17 cellular contexts compared by ENCODE assay signal in the genomic region with DNA sequence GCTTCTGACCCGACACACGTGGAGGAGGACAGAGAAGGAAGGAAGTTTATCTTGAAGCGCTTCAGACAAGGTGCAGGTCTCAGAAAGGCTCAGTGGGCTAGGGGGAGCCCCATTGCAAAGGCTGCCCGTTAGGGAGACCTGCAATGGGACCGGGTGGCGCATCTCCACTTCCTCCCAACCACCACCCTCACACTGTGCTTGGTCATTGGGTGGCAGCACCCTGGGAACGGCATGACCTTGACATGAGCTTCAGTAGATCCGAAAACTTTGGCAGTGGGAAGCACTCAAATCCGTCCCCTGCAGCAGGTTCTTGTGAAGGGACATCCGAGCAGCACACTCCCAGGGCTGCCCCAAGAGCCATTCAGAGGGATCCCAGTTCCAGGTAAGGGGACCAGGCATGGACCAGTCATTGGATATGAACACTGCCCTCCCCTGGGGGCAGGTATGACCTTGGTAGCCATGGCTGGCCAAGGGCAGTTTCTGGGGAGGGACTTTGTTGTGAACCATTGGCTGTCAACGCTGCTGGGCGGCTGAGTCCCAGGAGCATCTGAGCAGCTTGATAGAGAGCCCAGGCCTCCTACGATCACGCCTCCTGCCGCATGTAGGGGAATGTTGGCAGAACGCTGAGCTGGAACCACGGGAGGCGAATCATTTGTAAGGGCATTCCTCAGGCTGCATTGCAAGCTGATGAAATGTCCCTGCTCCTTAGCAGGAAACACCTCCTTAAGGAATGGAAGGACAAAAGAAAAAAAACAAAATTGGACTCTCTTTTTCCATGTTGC. TPM values are rescaled to one million over a fixed set of nuclear protein-coding genes. Genes with fewer than 3 reads are reported as not detected.
DNase-seq lines count a peak whose midpoint lies in the region; ATAC-seq, FAIRE-seq and TF ChIP-seq lines count a peak whose summit lies in the region.
"Had no signal": no experiment of that assay in that cellular context is flagged by ENCODE, and none has a peak within 500 bp of the region (broad histone marks: within the 10 kb centered on the region; RNA-seq: fewer than 3 reads in every experiment).

No MANE protein-coding gene starts in this region.

- H3K27me3 Mint-ChIP-seq in astrocyte (ENCODE audit: low read depth, unreplicated experiment): peaks cover 22% of the 10 kb centered on the region
- H3K27me3 Mint-ChIP-seq: stimulated activated naive CD8-positive, alpha-beta T cell treated with anti-CD3 and anti-CD28 coated beads, Interleukin-15, Interleukin-2, amounts not matched to agents 100 ng/mL and 50 ng/mL, for 24 hours had no signal

- no peak for TF ChIP-seq POLR2A in heart left ventricle (IDR thresholded peaks at IDR 0.05)
- TF ChIP-seq POLR2A in uterus (IDR thresholded peaks at IDR 0.05): no peak

- TF ChIP-seq CTCF in astrocyte (IDR thresholded peaks at IDR 0.05; ENCODE audit: insufficient read depth, low read depth, low read length) (no peak), heart left ventricle (IDR thresholded peaks at IDR 0.05) (no peak), uterus (IDR thresholded peaks at IDR 0.05) (no peak)

- H3K4me1 Mint-ChIP-seq in astrocyte (ENCODE audit: low read depth, unreplicated experiment): peaks cover 2% of the 10 kb centered on the region

- H2AFZ ChIP-seq in astrocyte (ENCODE audit: low read depth, low read length): no peak overlapping the region

- no peaks in the 10 kb centered on the region for H4K20me1 ChIP-seq in astrocyte (ENCODE audit: insufficient read depth, low read length)

- H3K4me3 ChIP-seq in astrocyte (ENCODE audit: insufficient read depth, low read depth, low read length) (no peak overlapping the region), heart left ventricle (no peak overlapping the region), uterus (no peak overlapping the region)

- no peak overlapping the region for H3K9ac ChIP-seq in astrocyte (ENCODE audit: low read length)

- ATAC-seq in heart left ventricle: peak; percentile 45 to 81 (median 77)
- ATAC-seq in GM21360 (IDR thresholded peaks at IDR 0.05; ENCODE audit: unreplicated experiment): no peak
- no peak for ATAC-seq in HG02884 (IDR thresholded peaks at IDR 0.05; ENCODE audit: unreplicated experiment)
- ATAC-seq: activated CD4-positive, alpha-beta T cell treated with anti-CD3 and anti-CD28 coated beads for 36 hours had no signal

- no peak overlapping the region for H3K4me2 ChIP-seq in astrocyte (ENCODE audit: low read length)

- H3K27ac Mint-ChIP-seq in astrocyte (ENCODE audit: unreplicated experiment): no peak overlapping the region
- H3K27ac Mint-ChIP-seq: activated CD4-positive, alpha-beta T cell treated with anti-CD3 and anti-CD28 coated beads for 36 hours; CD4-positive, CD25-positive, alpha-beta regulatory T cell; stimulated activated naive CD8-positive, alpha-beta T cell treated with anti-CD3 and anti-CD28 coated beads, Interleukin-15, Interleukin-2, amounts not matched to agents 100 ng/mL and 50 ng/mL, for 24 hours had no signal

- intact Hi-C loops in heart left ventricle (cut with DNase I) (no loop called here), uterus (cut with DNase I; ENCODE audit: low total_unique reads) (no loop called here)

- H3K36me3 Mint-ChIP-seq in astrocyte (ENCODE audit: low read depth, unreplicated experiment): no peaks in the 10 kb centered on the region
- H3K36me3 Mint-ChIP-seq: CD4-positive, CD25-positive, alpha-beta regulatory T cell had no signal

- H3K27ac ChIP-seq in astrocyte (ENCODE audit: low read depth, low read length): no peak overlapping the region
- H3K27ac ChIP-seq in heart left ventricle: no peak overlapping the region
- H3K27ac ChIP-seq in uterus: no peak overlapping the region

- H3K4me1 ChIP-seq in astrocyte (ENCODE audit: insufficient read depth, low read length): no peaks in the 10 kb centered on the region
- peaks cover 0 to 15% (median 0%) of the 10 kb centered on the region in 12 donors for H3K4me1 ChIP-seq in heart left ventricle
- H3K4me1 ChIP-seq in uterus: no peaks in the 10 kb centered on the region

- H3K79me2 ChIP-seq in astrocyte (ENCODE audit: insufficient read depth, low read length): no peaks in the 10 kb centered on the region

- FAIRE-seq in astrocyte (lab: Jason Lieb, UNC): no peak

- H3K9me3 ChIP-seq in astrocyte (ENCODE audit: insufficient read depth, low read depth, low read length): no peaks in the 10 kb centered on the region
- no peaks in the 10 kb centered on the region for H3K9me3 ChIP-seq in heart left ventricle
- H3K9me3 ChIP-seq in uterus: no peaks in the 10 kb centered on the region

- no peaks in the 10 kb centered on the region for H3K27me3 ChIP-seq in astrocyte (ENCODE audit: insufficient read depth, low read length)
- H3K27me3 ChIP-seq in heart left ventricle: peaks cover 0 to 3% (median 0%) of the 10 kb centered on the region in 9 donors
- H3K27me3 ChIP-seq in uterus: no peaks in the 10 kb centered on the region

- no peaks in the 10 kb centered on the region for H3K9me3 Mint-ChIP-seq in astrocyte (ENCODE audit: unreplicated experiment)
- H3K9me3 Mint-ChIP-seq: stimulated activated naive CD8-positive, alpha-beta T cell treated with anti-CD3 and anti-CD28 coated beads, Interleukin-15, Interleukin-2, amounts not matched to agents 100 ng/mL and 50 ng/mL, for 24 hours had no signal

- WGBS in heart left ventricle, 4 donors: 51 to 53% (median 52%) methylated on average over 16 to 18 of the region's 18 CpGs

- DNase-seq in GM03348 (ENCODE audit: low spot score) (peak; percentile 31), astrocyte (ENCODE audit: low read depth) (peak; percentile 65), heart left ventricle (peak in 3 of 5 donors; percentile 21 to 69 (median 52)), renal cortical epithelial cell (ENCODE audit: low read depth) (peak; percentile 38), NCI-H69 (lab: John Stamatoyannopoulos, UW) (no peak), uterus (no peak)
- DNase-seq: activated CD4-positive, alpha-beta T cell treated with anti-CD3 and anti-CD28 coated beads for 36 hours; activated T-cell treated with anti-CD3 and anti-CD28 coated beads, Interleukin-2, amount 50 U/mL, for 1 hour; CD4-positive, CD25-positive, alpha-beta regulatory T cell; dermis blood vessel endothelial cell; foreskin melanocyte; NCI-H1105; NCI-H446 treated with DMSO at 0.1 percent for 48 hours; T-helper 1 cell had no signal

- H3K4me3 Mint-ChIP-seq in astrocyte (ENCODE audit: unreplicated experiment): no peak overlapping the region
- H3K4me3 Mint-ChIP-seq: activated CD4-positive, alpha-beta T cell treated with anti-CD3 and anti-CD28 coated beads for 36 hours; CD4-positive, CD25-positive, alpha-beta regulatory T cell; stimulated activated naive CD8-positive, alpha-beta T cell treated with anti-CD3 and anti-CD28 coated beads, Interleukin-15, Interleukin-2, amounts not matched to agents 100 ng/mL and 50 ng/mL, for 24 hours had no signal

- H3K36me3 ChIP-seq in astrocyte (ENCODE audit: insufficient read depth, low read length): no peaks in the 10 kb centered on the region
- H3K36me3 ChIP-seq in heart left ventricle: no peaks in the 10 kb centered on the region
- H3K36me3 ChIP-seq in uterus: no peaks in the 10 kb centered on the region

RNA-seq across cellular contexts. Expression of a gene that starts 31.7 kb away (rescaled TPM):
- not detected in 2 replicates for total RNA-seq in astrocyte
- under 1 TPM in 1 of 9 donors, not detected in 8; 0.40 TPM for total RNA-seq in heart left ventricle
- not detected for polyA plus RNA-seq in heart left ventricle
- total RNA-seq in renal cortical epithelial cell: not detected in 2 replicates
- not detected for total RNA-seq in uterus
- total RNA-seq: activated CD4-positive, alpha-beta T cell treated with anti-CD3 and anti-CD28 coated beads for 36 hours; CD4-positive, CD25-positive, alpha-beta regulatory T cell; dermis blood vessel endothelial cell had no signal
- polyA plus RNA-seq: CD4-positive, CD25-positive, alpha-beta regulatory T cell had no signal

RNA-seq across cellular contexts. Expression of a gene that starts 37.5 kb away (rescaled TPM):
- 22.4 and 23.0 TPM in 2 replicates for total RNA-seq in astrocyte
- 10 to 100 TPM; 13.5 to 28.8 (median 23.9) TPM for total RNA-seq in heart left ventricle
- 10 to 100 TPM; 10.6 to 20.3 TPM for polyA plus RNA-seq in heart left ventricle
- total RNA-seq in renal cortical epithelial cell: 47.4 and 159 TPM in 2 replicates
- 10 to 100 TPM; 30.3 to 91.9 (median 34.4) TPM for total RNA-seq in uterus

Comparison
In these comparisons a context has a peak if more than half of its experiments do, and no peak if none do; other contexts are left out.
1. DNase-seq: peak in GM03348 (single experiment), astrocyte (single experiment), heart left ventricle (3 of 5) and renal cortical epithelial cell (single experiment); none in NCI-H69 (single experiment) and uterus (0 of 2).
2. ATAC-seq: peak in heart left ventricle (4 of 4); none in GM21360 (single experiment) and HG02884 (single experiment).